8 cellular contexts compared by ENCODE assay signal in genomic region chr12:56521209-56521589, GRCh38. TPM values are rescaled to one million over a fixed set of nuclear protein-coding genes. Genes with fewer than 3 reads are reported as not detected.
DNase-seq lines count a peak whose midpoint lies in the region; ATAC-seq and TF ChIP-seq lines count a peak whose summit lies in the region.

No MANE protein-coding gene starts in this region.

- peak overlapping the region; percentile 71 to 80 (median 76) for H3K4me3 Mint-ChIP-seq in T-cell

- ATAC-seq in T-cell (replicated peaks in 1 of 4), result peak in 1 of 4 experiments; percentile 76
- ATAC-seq in HG03442 (IDR thresholded peaks at IDR 0.05; ENCODE audit: unreplicated experiment), result no peak

- intact Hi-C loops in prostate gland (cut with DNase I), result loop anchor here (5.0 kb wide), 1 partner anchor 116 kb away; no protein-coding TSS in a partner anchor

- no peaks in the 10 kb centered on the region for H3K36me3 Mint-ChIP-seq in T-cell

- H3K9me3 ChIP-seq in prostate gland, result no peaks in the 10 kb centered on the region

- POLR2A ChIA-PET in T-cell (lab: Charles Lee), result interaction anchor here (0.6 to 1.6 kb wide), 8 partner anchors 12 to 167 kb away, joined by 3 to 12 read pairs (median 3); partner anchors contain the start of gene PTGES3 (in 1 of the 2)

- TF ChIP-seq CTCF in GM12864 (IDR thresholded peaks at IDR 0.05; ENCODE audit: low read depth, low read length, missing control alignments) (no peak), fibroblast of the aortic adventitia (IDR thresholded peaks at IDR 0.05; ENCODE audit: insufficient read depth, low read length) (no peak), prostate gland (IDR thresholded peaks at IDR 0.05) (no peak), GM13977 (IDR thresholded peaks at IDR 0.05; ENCODE audit: extremely low read depth, insufficient read depth, missing control alignments) (no peak)

- WGBS in prostate gland, result 59% methylated on average over 8 of the region's 8 CpGs

- in situ Hi-C loops in GM13977 (cut with MboI; ENCODE audit: low pct_unique_long_range_greater_than_20kb, low sequenced_read_pairs, unreplicated experiment), result loop anchor here (10.0 kb wide), 1 partner anchor 64 kb away; no protein-coding TSS in a partner anchor

- H3K27ac Mint-ChIP-seq in T-cell, result peak overlapping the region; percentile 66 to 70

- H3K27ac ChIP-seq in prostate gland, result peak overlapping the region; percentile 91 to 92

- peaks cover 27 to 33% (median 31%) of the 10 kb centered on the region in 3 donors for H3K4me1 Mint-ChIP-seq in T-cell

- H3K9me3 Mint-ChIP-seq in T-cell, result no peaks in the 10 kb centered on the region

- H3K27me3 Mint-ChIP-seq in T-cell, result no peaks in the 10 kb centered on the region

- H3K27me3 ChIP-seq in prostate gland (replicated peaks; ENCODE audit: insufficient read depth), result no peaks in the 10 kb centered on the region

- CTCF ChIA-PET in T-cell (lab: Charles Lee), result interaction anchor here (0.6 to 1.6 kb wide), 29 partner anchors 9 to 685 kb away, joined by 3 to 10 read pairs (median 4); partner anchors contain the start of genes PTGES3 (in 1 of the 2) and RNF41 (in 1 of the 2)

- no peak for DNase-seq in GM12864 (ENCODE audit: low read depth)
- no peak for DNase-seq in T-cell
- DNase-seq in fibroblast of the aortic adventitia (ENCODE audit: low read depth), result no peak
- DNase-seq in prostate gland (ENCODE audit: low spot score), result no peak
- no peak for DNase-seq in dedifferentiated amniotic fluid mesenchymal stem cell (ENCODE audit: extremely low spot score)
- DNase-seq in GM13977 (ENCODE audit: low spot score), result no peak
- DNase-seq in superior temporal gyrus (ENCODE audit: extremely low spot score), result no peak

- H3K36me3 ChIP-seq in prostate gland, result no peaks in the 10 kb centered on the region

- no peak for TF ChIP-seq POLR2A in prostate gland (IDR thresholded peaks at IDR 0.05)

- peaks cover 3% of the 10 kb centered on the region for H3K4me1 ChIP-seq in prostate gland (replicated peaks)

- H3K4me3 ChIP-seq in GM12864 (ENCODE audit: low read depth, low read length), result peak overlapping the region; percentile 67
- H3K4me3 ChIP-seq in fibroblast of the aortic adventitia (ENCODE audit: low read depth, low read length), result peak overlapping the region; percentile 56
- H3K4me3 ChIP-seq in prostate gland, result peak overlapping the region; percentile 43 to 46

RNA-seq across cellular contexts. Expression of gene RBMS2, which starts 0.4 kb away (rescaled TPM):
- 1 to 10 TPM in 4 of 5 donors, under 1 TPM in 1; 0.99 to 8.3 (median 4.1) TPM for total RNA-seq in T-cell
- 7.1 and 19.2 TPM in 2 replicates for total RNA-seq in fibroblast of the aortic adventitia (ENCODE audit: low replicate concordance)
- 100 to 1,000 TPM in 1 of 2 donors, 10 to 100 TPM in 1; 21.1 to 259 TPM for total RNA-seq in prostate gland

RNA-seq across cellular contexts. Expression of gene GLS2, which starts 33.2 kb away (rescaled TPM):
- total RNA-seq in T-cell (10 to 100 TPM in 1 of 5 donors, 1 to 10 TPM in 4; 2.9 to 10.1 (median 6.9) TPM), fibroblast of the aortic adventitia (ENCODE audit: low replicate concordance) (0.36 TPM in 1 of 2 replicates, not detected in the other), prostate gland (1 to 10 TPM; 4.1 to 6.6 TPM)

RNA-seq across cellular contexts. Expression of gene SPRYD4, which starts 52.8 kb away (rescaled TPM):
- total RNA-seq in T-cell (1 to 10 TPM; 4.7 to 7.3 (median 5.5) TPM), fibroblast of the aortic adventitia (ENCODE audit: low replicate concordance) (2.3 and 3.0 TPM in 2 replicates), prostate gland (1 to 10 TPM; 2.6 to 5.1 TPM)
